ENCODE assay signal across 8 cellular contexts in genomic region chr1:202589190-202589680, GRCh38.
A peak's percentile ranks its signal among the peaks of the same experiment; 100 is the strongest.
DNase-seq lines count a peak whose midpoint lies in the region; ATAC-seq, FAIRE-seq and TF ChIP-seq lines count a peak whose summit lies in the region.

No MANE protein-coding gene starts in this region.

- DNase-seq in H54 (ENCODE audit: insufficient read length, low spot score) (peak; percentile 87), K562 (ENCODE audit: extremely low read depth in 1 of 4, low spot score in 3 of 4) (no peak), islet precursor cell (peak; percentile 100), stomach (peak; percentile 46), cerebellar nuclear complex (lab: John Stamatoyannopoulos, UW) (no peak), Kasumi-1 (lab: John Stamatoyannopoulos, UW) (no peak)
- DNase-seq in naive thymus-derived CD8-positive, alpha-beta T cell = no peak
- DNase-seq in effector memory CD4-positive, alpha-beta T cell = no peak

- WGBS in K562 (ENCODE audit: insufficient coverage, low coverage, missing lambda C conversion rate) = 52% methylated on average over 6 of the region's 6 CpGs
- WGBS in stomach, 5 donors = 42 to 74% (median 64%) methylated on average over 6 of the region's 6 CpGs

- TF ChIP-seq POLR2A in H54 (IDR thresholded peaks at IDR 0.05; ENCODE audit: low read depth, low read length) (no peak), K562 (conservative IDR thresholded peaks at IDR 0.05) (no peak), stomach (IDR thresholded peaks at IDR 0.05) (no peak)

- H3K4me1 ChIP-seq in K562 (replicated peaks in 1 of 2; ENCODE audit: control insufficient read depth in 2 of 2, insufficient read depth in 2 of 2, low read length in 2 of 2) (peaks cover 6 to 20% of the 10 kb centered on the region in 2 experiments; a peak in 4 of 5 replicates), stomach (peaks cover 0 to 65% (median 36%) of the 10 kb centered on the region in 4 donors)
- no peaks in the 10 kb centered on the region for H3K4me1 ChIP-seq in effector memory CD4-positive, alpha-beta T cell (ENCODE audit: control insufficient read depth, insufficient read depth, low read length, poor library complexity, severe bottlenecking)

- TF ChIP-seq EP300 in K562 (IDR thresholded peaks at IDR 0.05; ENCODE audit: low read length) (no peak), stomach (IDR thresholded peaks at IDR 0.05) (peak; percentile 78)

- TF ChIP-seq RAD21 in K562 (CRISPR knock-in tag; conservative IDR thresholded peaks at IDR 0.05 in 1 of 2, IDR thresholded peaks at IDR 0.05 in 1 of 2) = no peak

- H4K20me1 ChIP-seq in K562 (replicated peaks; ENCODE audit: control insufficient read depth, insufficient read depth, low read length) = peaks cover 3% of the 10 kb centered on the region; the same call in 1 of the 2 replicates

- in situ Hi-C loops in K562 (cut with MboI) = no loop called here

- intact Hi-C loops in K562 (cut with micrococcal nuclease) = no loop called here
- intact Hi-C loops in stomach (cut with DNase I; ENCODE audit: low total_unique reads) = no loop called here

- H3K4me3 Mint-ChIP-seq in naive thymus-derived CD8-positive, alpha-beta T cell = no peak overlapping the region

- H3K79me2 ChIP-seq in K562 (ENCODE audit: control insufficient read depth, insufficient read depth, low read length) = no peaks in the 10 kb centered on the region

- CTCF ChIA-PET in K562 (lab: Yijun Ruan, JAX; ENCODE audit: low intra/inter-chr PET ratio) = no interaction called here

- POLR2A ChIA-PET in K562 (lab: Yijun Ruan, JAX) = interaction anchor here (0.5 to 3.5 kb wide), 2 partner anchors 14 to 275 kb away, joined by 3 to 12 read pairs; no protein-coding TSS in a partner anchor
- POLR2A ChIA-PET in naive thymus-derived CD8-positive, alpha-beta T cell (lab: Charles Lee) = no interaction called here

- FAIRE-seq in H54 (lab: Jason Lieb, UNC) (peak; percentile 93), K562 (lab: Jason Lieb, UNC) (no peak)

- H3K9ac ChIP-seq in K562 (ENCODE audit: insufficient read depth in 1 of 2, low read depth in 2 of 2, low read length in 2 of 2) = no peak overlapping the region; a peak in 1 of 4 replicates

- H3K4me3 ChIP-seq in K562 (no peak overlapping the region), stomach (no peak overlapping the region)
- H3K4me3 ChIP-seq in effector memory CD4-positive, alpha-beta T cell (ENCODE audit: insufficient read depth, low read depth, low read length, poor library complexity, severe bottlenecking) = no peak overlapping the region

- H2AFZ ChIP-seq in K562 (ENCODE audit: low read depth, low read length) = no peak overlapping the region

- H3K27me3 ChIP-seq in K562 (ENCODE audit: control insufficient read depth in 2 of 2, insufficient read depth in 2 of 2, low read length in 2 of 2) (no peaks in the 10 kb centered on the region), stomach (no peaks in the 10 kb centered on the region)
- H3K27me3 ChIP-seq in effector memory CD4-positive, alpha-beta T cell (replicated peaks; ENCODE audit: control insufficient read depth, insufficient read depth, low read length, poor library complexity, severe bottlenecking) = no peaks in the 10 kb centered on the region

- H3K9me3 Mint-ChIP-seq in naive thymus-derived CD8-positive, alpha-beta T cell = no peaks in the 10 kb centered on the region

- no peaks in the 10 kb centered on the region for H3K9me3 ChIP-seq in K562 (replicated peaks; ENCODE audit: control insufficient read depth, insufficient read depth, low read depth, low read length)
- no peaks in the 10 kb centered on the region for H3K9me3 ChIP-seq in stomach
- H3K9me3 ChIP-seq in effector memory CD4-positive, alpha-beta T cell (ENCODE audit: control insufficient read depth, low read length) = no peaks in the 10 kb centered on the region

- H3K27ac ChIP-seq in K562 (ENCODE audit: extremely low read depth, low read depth, low read length) = no peak overlapping the region
- peak overlapping the region; percentile 34 to 88 (median 83) for H3K27ac ChIP-seq in stomach
- no peak overlapping the region for H3K27ac ChIP-seq in effector memory CD4-positive, alpha-beta T cell (ENCODE audit: insufficient read depth, low read length, poor library complexity, severe bottlenecking)

- H3K36me3 ChIP-seq in K562 (ENCODE audit: control insufficient read depth, insufficient read depth, low read length) = no peaks in the 10 kb centered on the region
- H3K36me3 ChIP-seq in stomach = peaks cover 0 to 20% (median 14%) of the 10 kb centered on the region in 4 donors
- no peaks in the 10 kb centered on the region for H3K36me3 ChIP-seq in effector memory CD4-positive, alpha-beta T cell (ENCODE audit: control insufficient read depth, insufficient read depth, low read length)

- H3K4me2 ChIP-seq in K562 (ENCODE audit: insufficient read depth, low read length) = no peak overlapping the region

- TF ChIP-seq CTCF in K562 (IDR thresholded peaks at IDR 0.05 in 2 of 3, conservative IDR thresholded peaks at IDR 0.05 in 1 of 3; ENCODE audit: insufficient read depth in 2 of 3, low read depth in 1 of 3, low read length in 3 of 3) = no peak
- TF ChIP-seq CTCF in stomach (IDR thresholded peaks at IDR 0.05) = no peak

- ATAC-seq in K562 = no peak; the same call in 1 of the 3 replicates
- no peak for ATAC-seq in naive thymus-derived CD8-positive, alpha-beta T cell

- peaks cover 0 to 10% (median under 1%) of the 10 kb centered on the region in 4 donors for H3K4me1 Mint-ChIP-seq in naive thymus-derived CD8-positive, alpha-beta T cell

- H3K9me1 ChIP-seq in K562 (ENCODE audit: control insufficient read depth, insufficient read depth, low read length) = no peaks in the 10 kb centered on the region

- H3K27ac Mint-ChIP-seq in naive thymus-derived CD8-positive, alpha-beta T cell = no peak overlapping the region

- peaks cover 0 to 9% (median 4%) of the 10 kb centered on the region in 3 donors for H3K36me3 Mint-ChIP-seq in naive thymus-derived CD8-positive, alpha-beta T cell

- H3K27me3 Mint-ChIP-seq in naive thymus-derived CD8-positive, alpha-beta T cell = no peaks in the 10 kb centered on the region

- BruUV-seq in K562 (replicated peaks; lab: Mats Ljungman, UMichigan) = no TSS peak

TF ChIP-seq in K562, 482 proteins besides CTCF, POLR2A, EP300 and RAD21 (continues in another document):
- no peak for TF ChIP-seq ZNF644 (tag; IDR thresholded peaks at IDR 0.05; ENCODE audit: low read depth)
- TF ChIP-seq, protein P1, sequence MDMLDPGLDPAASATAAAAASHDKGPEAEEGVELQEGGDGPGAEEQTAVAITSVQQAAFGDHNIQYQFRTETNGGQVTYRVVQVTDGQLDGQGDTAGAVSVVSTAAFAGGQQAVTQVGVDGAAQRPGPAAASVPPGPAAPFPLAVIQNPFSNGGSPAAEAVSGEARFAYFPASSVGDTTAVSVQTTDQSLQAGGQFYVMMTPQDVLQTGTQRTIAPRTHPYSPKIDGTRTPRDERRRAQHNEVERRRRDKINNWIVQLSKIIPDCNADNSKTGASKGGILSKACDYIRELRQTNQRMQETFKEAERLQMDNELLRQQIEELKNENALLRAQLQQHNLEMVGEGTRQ (CRISPR knock-in tag; IDR thresholded peaks at IDR 0.05) = peak; percentile 60
- no peak for TF ChIP-seq RBM34 (IDR thresholded peaks at IDR 0.05; ENCODE audit: borderline replicate concordance, insufficient read depth, low read length)
- no peak for TF ChIP-seq POLR3G (IDR thresholded peaks at IDR 0.05; ENCODE audit: extremely low read depth, insufficient read length, insufficient replicate concordance)
- TF ChIP-seq PATZ1 (CRISPR knock-in tag; IDR thresholded peaks at IDR 0.05; ENCODE audit: borderline replicate concordance) = no peak
- TF ChIP-seq RAD51 (IDR thresholded peaks at IDR 0.05; ENCODE audit: borderline replicate concordance, low read depth) = peak; percentile 67
- no peak for TF ChIP-seq ZNF431 (CRISPR knock-in tag; IDR thresholded peaks at IDR 0.05)
- TF ChIP-seq CLOCK (CRISPR knock-in tag; IDR thresholded peaks at IDR 0.05; ENCODE audit: borderline replicate concordance) = no peak
- TF ChIP-seq IRF2 (CRISPR knock-in tag; IDR thresholded peaks at IDR 0.05) = no peak

Comparison
In these comparisons a context has a peak if more than half of its experiments do, and no peak if none do; other contexts are left out.
1. DNase-seq: peak in H54 (single experiment), islet precursor cell (single experiment) and stomach (single experiment); none in K562 (0 of 4), cerebellar nuclear complex (0 of 2), naive thymus-derived CD8-positive, alpha-beta T cell (0 of 10), Kasumi-1 (0 of 2) and effector memory CD4-positive, alpha-beta T cell (0 of 3).
2. H3K27ac ChIP-seq: peak in stomach (5 of 5); none in K562 (single experiment) and effector memory CD4-positive, alpha-beta T cell (single experiment).